In genomic region chr4:137610960-137611359, GRCh38 we compare ENCODE assay signal across 1 cellular context.
TF ChIP-seq lines count a peak whose summit lies in the region.

No MANE protein-coding gene starts in this region.

TF ChIP-seq in WTC11, 78 proteins besides CTCF, POLR2A, EP300 and RAD21 (continued from another document):
- TF ChIP-seq, protein P1, sequence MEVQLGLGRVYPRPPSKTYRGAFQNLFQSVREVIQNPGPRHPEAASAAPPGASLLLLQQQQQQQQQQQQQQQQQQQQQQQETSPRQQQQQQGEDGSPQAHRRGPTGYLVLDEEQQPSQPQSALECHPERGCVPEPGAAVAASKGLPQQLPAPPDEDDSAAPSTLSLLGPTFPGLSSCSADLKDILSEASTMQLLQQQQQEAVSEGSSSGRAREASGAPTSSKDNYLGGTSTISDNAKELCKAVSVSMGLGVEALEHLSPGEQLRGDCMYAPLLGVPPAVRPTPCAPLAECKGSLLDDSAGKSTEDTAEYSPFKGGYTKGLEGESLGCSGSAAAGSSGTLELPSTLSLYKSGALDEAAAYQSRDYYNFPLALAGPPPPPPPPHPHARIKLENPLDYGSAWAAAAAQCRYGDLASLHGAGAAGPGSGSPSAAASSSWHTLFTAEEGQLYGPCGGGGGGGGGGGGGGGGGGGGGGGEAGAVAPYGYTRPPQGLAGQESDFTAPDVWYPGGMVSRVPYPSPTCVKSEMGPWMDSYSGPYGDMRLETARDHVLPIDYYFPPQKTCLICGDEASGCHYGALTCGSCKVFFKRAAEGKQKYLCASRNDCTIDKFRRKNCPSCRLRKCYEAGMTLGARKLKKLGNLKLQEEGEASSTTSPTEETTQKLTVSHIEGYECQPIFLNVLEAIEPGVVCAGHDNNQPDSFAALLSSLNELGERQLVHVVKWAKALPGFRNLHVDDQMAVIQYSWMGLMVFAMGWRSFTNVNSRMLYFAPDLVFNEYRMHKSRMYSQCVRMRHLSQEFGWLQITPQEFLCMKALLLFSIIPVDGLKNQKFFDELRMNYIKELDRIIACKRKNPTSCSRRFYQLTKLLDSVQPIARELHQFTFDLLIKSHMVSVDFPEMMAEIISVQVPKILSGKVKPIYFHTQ (CRISPR knock-in tag; IDR thresholded peaks at IDR 0.05) = no peak
- TF ChIP-seq ESRRA (CRISPR knock-in tag; IDR thresholded peaks at IDR 0.05; ENCODE audit: borderline replicate concordance) (no peak), PRRX2 (CRISPR knock-in tag; IDR thresholded peaks at IDR 0.05) (no peak), CDX4 (CRISPR knock-in tag; IDR thresholded peaks at IDR 0.05; ENCODE audit: borderline replicate concordance) (no peak), NR2C2 (CRISPR knock-in tag; IDR thresholded peaks at IDR 0.05) (no peak), MAX (CRISPR knock-in tag; IDR thresholded peaks at IDR 0.05) (no peak), EMX1 (CRISPR knock-in tag; IDR thresholded peaks at IDR 0.05) (no peak), ZNF317 (CRISPR knock-in tag; IDR thresholded peaks at IDR 0.05; ENCODE audit: borderline replicate concordance, low read depth) (no peak), CREB1 (CRISPR knock-in tag; IDR thresholded peaks at IDR 0.05) (no peak), NFATC4 (CRISPR knock-in tag; IDR thresholded peaks at IDR 0.05) (no peak), ZNF121 (CRISPR knock-in tag; IDR thresholded peaks at IDR 0.05) (no peak)
- TF ChIP-seq, protein P2, sequence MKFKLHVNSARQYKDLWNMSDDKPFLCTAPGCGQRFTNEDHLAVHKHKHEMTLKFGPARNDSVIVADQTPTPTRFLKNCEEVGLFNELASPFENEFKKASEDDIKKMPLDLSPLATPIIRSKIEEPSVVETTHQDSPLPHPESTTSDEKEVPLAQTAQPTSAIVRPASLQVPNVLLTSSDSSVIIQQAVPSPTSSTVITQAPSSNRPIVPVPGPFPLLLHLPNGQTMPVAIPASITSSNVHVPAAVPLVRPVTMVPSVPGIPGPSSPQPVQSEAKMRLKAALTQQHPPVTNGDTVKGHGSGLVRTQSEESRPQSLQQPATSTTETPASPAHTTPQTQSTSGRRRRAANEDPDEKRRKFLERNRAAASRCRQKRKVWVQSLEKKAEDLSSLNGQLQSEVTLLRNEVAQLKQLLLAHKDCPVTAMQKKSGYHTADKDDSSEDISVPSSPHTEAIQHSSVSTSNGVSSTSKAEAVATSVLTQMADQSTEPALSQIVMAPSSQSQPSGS (CRISPR knock-in tag; IDR thresholded peaks at IDR 0.05; ENCODE audit: borderline replicate concordance, low read depth) = no peak
- TF ChIP-seq, protein P3, sequence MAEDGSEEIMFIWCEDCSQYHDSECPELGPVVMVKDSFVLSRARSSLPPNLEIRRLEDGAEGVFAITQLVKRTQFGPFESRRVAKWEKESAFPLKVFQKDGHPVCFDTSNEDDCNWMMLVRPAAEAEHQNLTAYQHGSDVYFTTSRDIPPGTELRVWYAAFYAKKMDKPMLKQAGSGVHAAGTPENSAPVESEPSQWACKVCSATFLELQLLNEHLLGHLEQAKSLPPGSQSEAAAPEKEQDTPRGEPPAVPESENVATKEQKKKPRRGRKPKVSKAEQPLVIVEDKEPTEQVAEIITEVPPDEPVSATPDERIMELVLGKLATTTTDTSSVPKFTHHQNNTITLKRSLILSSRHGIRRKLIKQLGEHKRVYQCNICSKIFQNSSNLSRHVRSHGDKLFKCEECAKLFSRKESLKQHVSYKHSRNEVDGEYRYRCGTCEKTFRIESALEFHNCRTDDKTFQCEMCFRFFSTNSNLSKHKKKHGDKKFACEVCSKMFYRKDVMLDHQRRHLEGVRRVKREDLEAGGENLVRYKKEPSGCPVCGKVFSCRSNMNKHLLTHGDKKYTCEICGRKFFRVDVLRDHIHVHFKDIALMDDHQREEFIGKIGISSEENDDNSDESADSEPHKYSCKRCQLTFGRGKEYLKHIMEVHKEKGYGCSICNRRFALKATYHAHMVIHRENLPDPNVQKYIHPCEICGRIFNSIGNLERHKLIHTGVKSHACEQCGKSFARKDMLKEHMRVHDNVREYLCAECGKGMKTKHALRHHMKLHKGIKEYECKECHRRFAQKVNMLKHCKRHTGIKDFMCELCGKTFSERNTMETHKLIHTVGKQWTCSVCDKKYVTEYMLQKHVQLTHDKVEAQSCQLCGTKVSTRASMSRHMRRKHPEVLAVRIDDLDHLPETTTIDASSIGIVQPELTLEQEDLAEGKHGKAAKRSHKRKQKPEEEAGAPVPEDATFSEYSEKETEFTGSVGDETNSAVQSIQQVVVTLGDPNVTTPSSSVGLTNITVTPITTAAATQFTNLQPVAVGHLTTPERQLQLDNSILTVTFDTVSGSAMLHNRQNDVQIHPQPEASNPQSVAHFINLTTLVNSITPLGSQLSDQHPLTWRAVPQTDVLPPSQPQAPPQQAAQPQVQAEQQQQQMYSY (CRISPR knock-in tag; IDR thresholded peaks at IDR 0.05) = no peak
